In genomic region chr6:100472674-100473073, GRCh38 we compare ENCODE assay signal across 8 cellular contexts. TPM values are rescaled to one million over a fixed set of nuclear protein-coding genes. Genes with fewer than 3 reads are reported as not detected.
DNase-seq lines count a peak whose midpoint lies in the region; ATAC-seq, FAIRE-seq and TF ChIP-seq lines count a peak whose summit lies in the region.

No MANE protein-coding gene starts in this region.

- no peaks in the 10 kb centered on the region for H3K79me2 ChIP-seq in endothelial cell of umbilical vein (ENCODE audit: control insufficient read depth, insufficient read depth, low read length)

- no peaks in the 10 kb centered on the region for H3K36me3 ChIP-seq in endothelial cell of umbilical vein (ENCODE audit: control insufficient read depth in 2 of 2, extremely low read depth in 1 of 2, insufficient read depth in 2 of 2, low read length in 2 of 2)

- H2AFZ ChIP-seq in endothelial cell of umbilical vein (ENCODE audit: low read depth, low read length) = no peak overlapping the region

- TF ChIP-seq CTCF in endothelial cell of umbilical vein (IDR thresholded peaks at IDR 0.05; ENCODE audit: extremely low read depth in 1 of 2, insufficient read depth in 1 of 2, low read depth in 1 of 2, low read length in 2 of 2) = no peak

- H3K4me1 ChIP-seq in endothelial cell of umbilical vein (ENCODE audit: control insufficient read depth, extremely low read depth, insufficient read depth, low read length) = no peaks in the 10 kb centered on the region

- CTCF ChIA-PET in endothelial cell of umbilical vein (lab: Charles Lee) = interaction anchor here (1.8 kb wide), 1 partner anchor 12 kb away, joined by 10 read pairs; no protein-coding TSS in a partner anchor

- H3K27me3 ChIP-seq in endothelial cell of umbilical vein (ENCODE audit: control insufficient read depth in 2 of 2, insufficient read depth in 2 of 2, low read length in 2 of 2) = peaks cover 38 to 62% of the 10 kb centered on the region in 2 experiments

- H4K20me1 ChIP-seq in endothelial cell of umbilical vein (replicated peaks; ENCODE audit: control insufficient read depth, extremely low read depth, insufficient read depth, low read length) = no peaks in the 10 kb centered on the region

- no peak overlapping the region for H3K9ac ChIP-seq in endothelial cell of umbilical vein (replicated peaks; ENCODE audit: extremely low read depth, insufficient read depth, low read length)

- no peak overlapping the region for H3K4me2 ChIP-seq in endothelial cell of umbilical vein (ENCODE audit: insufficient read depth, low read length)

- no peak for FAIRE-seq in endothelial cell of umbilical vein (lab: Jason Lieb, UNC)

- no peaks in the 10 kb centered on the region for H3K9me3 ChIP-seq in endothelial cell of umbilical vein (replicated peaks; ENCODE audit: control insufficient read depth, insufficient read depth, low read length)

- H3K4me3 ChIP-seq in endothelial cell of umbilical vein (replicated peaks in 1 of 3; ENCODE audit: insufficient read depth in 1 of 3, low read depth in 1 of 3, low read length in 3 of 3) = no peak overlapping the region

- no TSS peak for BruUV-seq in endothelial cell of umbilical vein (replicated peaks; lab: Mats Ljungman, UMichigan)

- intact Hi-C loops in endothelial cell of umbilical vein (cut with micrococcal nuclease) = no loop called here

- no peak for DNase-seq in endothelial cell of umbilical vein (ENCODE audit: low read depth, low spot score)
- no peak for DNase-seq in 8988T
- DNase-seq in germinal center (ENCODE audit: low spot score) = no peak
- DNase-seq in NCI-H2029 (lab: John Stamatoyannopoulos, UW) = no peak
- DNase-seq in HuH-7.5 (ENCODE audit: low spot score) = no peak

- ATAC-seq in GM18858 (IDR thresholded peaks at IDR 0.05; ENCODE audit: unreplicated experiment) (peak; percentile 82), GM21717 (IDR thresholded peaks at IDR 0.05; ENCODE audit: unreplicated experiment) (peak; percentile 84), HG03575 (IDR thresholded peaks at IDR 0.05; ENCODE audit: extremely low read depth, insufficient number of reproducible peaks, low FRiP score, unreplicated experiment) (peak; percentile 82)

- dilution Hi-C loops in endothelial cell of umbilical vein (cut with MboI; ENCODE audit: extremely low pct_ligation_motif_present, low sequenced_read_pairs) = loop anchor here (25.0 kb wide), 1 partner anchor 360 kb away; no protein-coding TSS in a partner anchor

- POLR2A ChIA-PET in endothelial cell of umbilical vein (lab: Charles Lee) = no interaction called here

- H3K9me1 ChIP-seq in endothelial cell of umbilical vein (replicated peaks; ENCODE audit: control insufficient read depth, extremely low read depth, insufficient read depth, low read length) = no peaks in the 10 kb centered on the region

- H3K27ac ChIP-seq in endothelial cell of umbilical vein (ENCODE audit: insufficient read depth, low read depth, low read length) = no peak overlapping the region

- no peak for TF ChIP-seq POLR2A in endothelial cell of umbilical vein (IDR thresholded peaks at IDR 0.05; ENCODE audit: low read depth, low read length)

TF ChIP-seq in endothelial cell of umbilical vein, 7 proteins besides CTCF, POLR2A, EP300 and RAD21:
- peak; percentile 2 for TF ChIP-seq EZH2 (IDR thresholded peaks at IDR 0.05; ENCODE audit: borderline replicate concordance, low read depth, low read length, severe bottlenecking)
- TF ChIP-seq FOS (IDR thresholded peaks at IDR 0.05; ENCODE audit: borderline replicate concordance, insufficient read depth, low read length) = no peak

RNA-seq across cellular contexts. Expression of gene SIM1, which starts 8.0 kb away (rescaled TPM):
- total RNA-seq in endothelial cell of umbilical vein = 0.29 and 0.39 TPM in 2 replicates
- 0.11 and 0.14 TPM in 2 replicates for polyA plus RNA-seq in endothelial cell of umbilical vein
- polyA plus RNA-seq in endothelial cell of umbilical vein (2011; cell fraction: cytosol; rRNA removed) = 0.14 and 0.21 TPM in 2 replicates
- 0.34 and 0.41 TPM in 2 replicates for polyA plus RNA-seq in endothelial cell of umbilical vein (2011; cell fraction: nucleus; rRNA removed)
- 0.37 and 0.55 TPM in 2 replicates for polyA plus RNA-seq in endothelial cell of umbilical vein (2012)
- polyA minus RNA-seq in endothelial cell of umbilical vein = 0.53 and 0.63 TPM in 2 replicates
- polyA minus RNA-seq in endothelial cell of umbilical vein (2011; cell fraction: cytosol; rRNA and poly(A)+ RNA removed) = not detected
- 0.87 and 1.6 TPM in 2 replicates for polyA minus RNA-seq in endothelial cell of umbilical vein (2011; cell fraction: nucleus; rRNA and poly(A)+ RNA removed)
